ENCODE assay signal across 13 cellular contexts in the genomic region with DNA sequence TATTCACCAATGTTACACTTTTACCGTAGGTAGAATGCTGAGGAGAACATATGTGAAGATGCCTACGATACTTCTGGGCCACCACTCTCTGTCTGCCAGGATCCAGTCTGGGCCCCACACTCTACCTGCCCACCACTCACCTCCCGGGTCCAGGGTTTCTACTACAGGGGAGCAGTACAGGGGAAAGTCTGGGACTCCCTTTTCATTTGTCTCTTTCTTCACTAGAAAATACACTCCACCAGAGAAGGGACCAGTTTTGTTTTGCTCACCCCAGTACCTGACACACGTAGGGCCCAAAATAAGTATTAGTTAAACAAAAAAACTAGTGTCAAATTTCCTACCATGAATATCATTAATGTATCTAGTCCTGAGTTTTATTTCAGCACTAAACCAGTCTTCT. TPM values are rescaled to one million over a fixed set of nuclear protein-coding genes. Genes with fewer than 3 reads are reported as not detected.
DNase-seq lines count a peak whose midpoint lies in the region; ATAC-seq and TF ChIP-seq lines count a peak whose summit lies in the region.
"Had no signal": no experiment of that assay in that cellular context is flagged by ENCODE, and none has a peak within 500 bp of the region (broad histone marks: within the 10 kb centered on the region; RNA-seq: fewer than 3 reads in every experiment).

No MANE protein-coding gene starts in this region.

- peaks cover 32 to 73% (median 43%) of the 10 kb centered on the region in 3 donors for H3K36me3 ChIP-seq in tibial artery

- H3K9me3 Mint-ChIP-seq in activated CD8-positive, alpha-beta memory T cell treated with anti-CD3 and anti-CD28 coated beads, Interleukin-2, amount 10 ng/mL, durations not matched to agents 7 days and 5 days (ENCODE audit: low read depth): no peaks in the 10 kb centered on the region
- H3K9me3 Mint-ChIP-seq in activated T-helper 17 cell treated with anti-CD3 and anti-CD28 coated beads, Interleukin-2, amount 50 U/mL, for 72 hours: no peaks in the 10 kb centered on the region
- H3K9me3 Mint-ChIP-seq in immature natural killer cell (peaks cover 0 to 1% (median 0%) of the 10 kb centered on the region in 6 donors), nephron progenitor cell (no peaks in the 10 kb centered on the region)

- CTCF ChIA-PET in activated CD8-positive, alpha-beta memory T cell treated with anti-CD3 and anti-CD28 coated beads, Interleukin-2, amount 10 ng/mL, durations not matched to agents 7 days and 5 days (lab: Charles Lee): interaction anchor here (0.7 to 1.9 kb wide), 4 partner anchors 19 to 107 kb away, joined by 3 to 13 read pairs (median 3); no protein-coding TSS in a partner anchor

- H3K4me1 ChIP-seq in tibial artery: peaks cover 0 to 37% (median 10%) of the 10 kb centered on the region in 4 donors

- H3K4me1 Mint-ChIP-seq in activated CD8-positive, alpha-beta memory T cell treated with anti-CD3 and anti-CD28 coated beads, Interleukin-2, amount 10 ng/mL, durations not matched to agents 7 days and 5 days: peaks cover 43% of the 10 kb centered on the region
- H3K4me1 Mint-ChIP-seq in activated T-helper 17 cell treated with anti-CD3 and anti-CD28 coated beads, Interleukin-2, amount 50 U/mL, for 72 hours: peaks cover 19% of the 10 kb centered on the region
- peaks cover 33 to 35% of the 10 kb centered on the region in 2 donors for H3K4me1 Mint-ChIP-seq in immature natural killer cell
- no peaks in the 10 kb centered on the region for H3K4me1 Mint-ChIP-seq in nephron progenitor cell

- TF ChIP-seq CTCF in tibial artery (IDR thresholded peaks at IDR 0.05) (no peak), nephron progenitor cell (IDR thresholded peaks at IDR 0.05) (no peak)

- peak overlapping the region; percentile 91 for H3K27ac Mint-ChIP-seq in activated CD8-positive, alpha-beta memory T cell treated with anti-CD3 and anti-CD28 coated beads, Interleukin-2, amount 10 ng/mL, durations not matched to agents 7 days and 5 days
- peak overlapping the region; percentile 90 for H3K27ac Mint-ChIP-seq in activated T-helper 17 cell treated with anti-CD3 and anti-CD28 coated beads, Interleukin-2, amount 50 U/mL, for 72 hours
- H3K27ac Mint-ChIP-seq in immature natural killer cell (peak overlapping the region; percentile 89 to 95 (median 92)), nephron progenitor cell (no peak overlapping the region)

- intact Hi-C loops in tibial artery (cut with DNase I; ENCODE audit: low total_unique reads): no loop called here

- no peaks in the 10 kb centered on the region for H3K27me3 Mint-ChIP-seq in activated CD8-positive, alpha-beta memory T cell treated with anti-CD3 and anti-CD28 coated beads, Interleukin-2, amount 10 ng/mL, durations not matched to agents 7 days and 5 days
- H3K27me3 Mint-ChIP-seq in activated T-helper 17 cell treated with anti-CD3 and anti-CD28 coated beads, Interleukin-2, amount 50 U/mL, for 72 hours: no peaks in the 10 kb centered on the region
- H3K27me3 Mint-ChIP-seq in immature natural killer cell (ENCODE audit: low read depth in 3 of 3) (peaks cover 0 to 9% (median 4%) of the 10 kb centered on the region in 3 donors), nephron progenitor cell (ENCODE audit: low read depth, poor library complexity) (no peaks in the 10 kb centered on the region)

- peaks cover 53% of the 10 kb centered on the region for H3K36me3 Mint-ChIP-seq in activated CD8-positive, alpha-beta memory T cell treated with anti-CD3 and anti-CD28 coated beads, Interleukin-2, amount 10 ng/mL, durations not matched to agents 7 days and 5 days
- H3K36me3 Mint-ChIP-seq in activated T-helper 17 cell treated with anti-CD3 and anti-CD28 coated beads, Interleukin-2, amount 50 U/mL, for 72 hours (ENCODE audit: low read depth): peaks cover 92% of the 10 kb centered on the region
- H3K36me3 Mint-ChIP-seq in immature natural killer cell: peaks cover 4 to 23% (median 20%) of the 10 kb centered on the region in 3 donors
- peaks cover 56% of the 10 kb centered on the region for H3K36me3 Mint-ChIP-seq in nephron progenitor cell (ENCODE audit: low read depth)

- H3K9me3 ChIP-seq in tibial artery: no peaks in the 10 kb centered on the region

- no peaks in the 10 kb centered on the region for H3K27me3 ChIP-seq in tibial artery

- peak; percentile 18 for ATAC-seq in activated CD8-positive, alpha-beta memory T cell treated with anti-CD3 and anti-CD28 coated beads, Interleukin-2, amount 10 ng/mL, durations not matched to agents 7 days and 5 days
- ATAC-seq in activated T-helper 17 cell treated with anti-CD3 and anti-CD28 coated beads, Interleukin-2, amount 50 U/mL, for 72 hours (replicated peaks): peak; percentile 28

- peak overlapping the region; percentile 29 for H3K4me3 Mint-ChIP-seq in activated CD8-positive, alpha-beta memory T cell treated with anti-CD3 and anti-CD28 coated beads, Interleukin-2, amount 10 ng/mL, durations not matched to agents 7 days and 5 days
- H3K4me3 Mint-ChIP-seq in activated T-helper 17 cell treated with anti-CD3 and anti-CD28 coated beads, Interleukin-2, amount 50 U/mL, for 72 hours: peak overlapping the region; percentile 66
- H3K4me3 Mint-ChIP-seq in immature natural killer cell (peak overlapping the region; percentile 61 to 95 (median 84)), nephron progenitor cell (no peak overlapping the region)

- no peak for DNase-seq in activated CD8-positive, alpha-beta memory T cell treated with anti-CD3 and anti-CD28 coated beads, Interleukin-2, amount 10 ng/mL, durations not matched to agents 7 days and 5 days
- DNase-seq in activated CD8-positive, alpha-beta memory T cell treated with anti-CD3 and anti-CD28 coated beads, Interleukin-2, amount 50 U/mL, for 4 hours: no peak
- DNase-seq in immature natural killer cell (no peak), tibial artery (no peak), nucleus accumbens (lab: John Stamatoyannopoulos, UW) (no peak), nephron progenitor cell (no peak), GM03348 (ENCODE audit: low spot score) (no peak)
- DNase-seq: central memory CD4-positive, alpha-beta T cell; NCI-H1092 treated with DMSO at 0.1 percent for 48 hours; WERI-Rb-1 had no signal

- H3K4me3 ChIP-seq in tibial artery: no peak overlapping the region
- H3K4me3 ChIP-seq: SK-N-MC had no signal

- H3K27ac ChIP-seq in tibial artery: peak overlapping the region; percentile 18 to 50
- H3K27ac ChIP-seq: SK-N-MC, WERI-Rb-1 had no signal

RNA-seq across cellular contexts. Expression of gene KANSL3, which starts 21.1 kb away (rescaled TPM):
- 10 to 100 TPM; 74.6 to 84.0 TPM for total RNA-seq in activated CD8-positive, alpha-beta memory T cell treated with anti-CD3 and anti-CD28 coated beads, Interleukin-2, amount 10 ng/mL, durations not matched to agents 7 days and 5 days
- 10 to 100 TPM; 59.5 to 59.7 TPM for total RNA-seq in activated T-helper 17 cell treated with anti-CD3 and anti-CD28 coated beads, Interleukin-2, amount 50 U/mL, for 72 hours
- 10 to 100 TPM in 1 of 3 donors, 1 to 10 TPM in 2; 8.2 to 22.2 (median 9.9) TPM for polyA plus RNA-seq in immature natural killer cell

RNA-seq across cellular contexts. Expression of gene FER1L5, which starts 25.6 kb away (rescaled TPM):
- not detected for total RNA-seq in activated CD8-positive, alpha-beta memory T cell treated with anti-CD3 and anti-CD28 coated beads, Interleukin-2, amount 10 ng/mL, durations not matched to agents 7 days and 5 days
- not detected for total RNA-seq in activated T-helper 17 cell treated with anti-CD3 and anti-CD28 coated beads, Interleukin-2, amount 50 U/mL, for 72 hours
- polyA plus RNA-seq in immature natural killer cell: not detected
- polyA plus RNA-seq: liver had no signal
